Comparison of ENCODE assay signal across 34 cellular contexts in the genomic region with DNA sequence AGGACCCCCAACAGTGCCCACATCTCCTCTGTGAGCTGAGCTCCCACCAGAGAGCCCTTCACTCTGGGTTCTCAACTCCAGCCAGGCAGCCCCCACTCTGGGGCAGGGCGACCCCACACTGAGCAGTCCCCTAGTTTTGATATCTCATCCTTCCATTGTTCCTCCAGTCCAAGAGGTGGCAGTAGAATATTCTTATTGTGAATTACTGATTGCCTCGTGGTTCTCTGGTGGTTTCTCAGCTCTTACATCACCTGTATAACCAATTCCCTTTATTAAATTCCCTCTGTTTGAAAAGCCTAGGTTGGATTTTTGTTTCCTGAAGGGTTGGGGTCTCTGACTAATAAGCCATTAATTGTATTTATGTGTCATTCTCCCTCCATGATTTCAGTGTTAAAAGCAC.
"Had no signal": no experiment of that assay in that cellular context is flagged by ENCODE, and none has a peak within 500 bp of the region (broad histone marks: within the 10 kb centered on the region; RNA-seq: fewer than 3 reads in every experiment).

No MANE protein-coding gene starts in this region.

- H3K4me2 ChIP-seq: neural progenitor cell had no signal

- H3K36me3 ChIP-seq: breast epithelium, heart left ventricle, left lung, lower lobe of right lung, neural progenitor cell, sigmoid colon, thoracic aorta, uterus had no signal

- H3K9ac ChIP-seq: neural progenitor cell, parathyroid adenoma had no signal

- H3K4me3 ChIP-seq: breast epithelium, dorsolateral prefrontal cortex, heart left ventricle, left lung, lower lobe of right lung, neural progenitor cell, psoas muscle, sigmoid colon, thoracic aorta, uterus had no signal

- H2AFZ ChIP-seq: neural progenitor cell, parathyroid adenoma had no signal

- H3K9me3 ChIP-seq: breast epithelium, left lung, lower lobe of right lung, psoas muscle, sigmoid colon, thoracic aorta, uterus had no signal

- H3K27me3 ChIP-seq: breast epithelium, heart left ventricle, left lung, neural progenitor cell, uterus had no signal

- ATAC-seq: activated CD4-positive, alpha-beta T cell treated with anti-CD3 and anti-CD28 coated beads for 36 hours; activated CD8-positive, alpha-beta memory T cell treated with anti-CD3 and anti-CD28 coated beads, Interleukin-2, amount 10 ng/mL, durations not matched to agents 7 days and 5 days; activated CD8-positive, alpha-beta T cell treated with anti-CD3 and anti-CD28 coated beads, Interleukin-2, amount 10 ng/mL, durations not matched to agents 7 days and 5 days; activated naive CD8-positive, alpha-beta T cell treated with anti-CD3 and anti-CD28 coated beads, Interleukin-2, amount 50 U/mL, for 24 hours; effector memory CD8-positive, alpha-beta T cell; heart left ventricle; left lung; lower lobe of right lung; psoas muscle; stimulated activated effector memory CD8-positive, alpha-beta T cell treated with anti-CD3 and anti-CD28 coated beads, Interleukin-12 subunit alpha, Interleukin-12 subunit beta, amount 100 ng/mL, for 72 hours had no signal

- H3K36me3 Mint-ChIP-seq: activated CD8-positive, alpha-beta memory T cell treated with anti-CD3 and anti-CD28 coated beads, Interleukin-2, amount 10 ng/mL, durations not matched to agents 7 days and 5 days; activated naive CD4-positive, alpha-beta T cell treated with anti-CD3 and anti-CD28 coated beads, Interleukin-2, amount 50 U/mL, for 24 hours; immature natural killer cell; natural killer cell; neural progenitor cell; stimulated activated effector memory CD8-positive, alpha-beta T cell treated with anti-CD3 and anti-CD28 coated beads, Interleukin-12 subunit alpha, Interleukin-12 subunit beta, amount 100 ng/mL, for 72 hours had no signal

- FAIRE-seq: endothelial cell of umbilical vein, small intestine had no signal

- H3K4me3 Mint-ChIP-seq: activated CD4-positive, alpha-beta T cell treated with anti-CD3 and anti-CD28 coated beads for 36 hours; activated CD8-positive, alpha-beta memory T cell treated with anti-CD3 and anti-CD28 coated beads, Interleukin-2, amount 10 ng/mL, durations not matched to agents 7 days and 5 days; activated CD8-positive, alpha-beta T cell treated with anti-CD3 and anti-CD28 coated beads, Interleukin-2, amount 10 ng/mL, durations not matched to agents 7 days and 5 days; activated naive CD4-positive, alpha-beta T cell treated with anti-CD3 and anti-CD28 coated beads, Interleukin-2, amount 50 U/mL, for 24 hours; activated naive CD8-positive, alpha-beta T cell treated with anti-CD3 and anti-CD28 coated beads, Interleukin-2, amount 50 U/mL, for 24 hours; effector memory CD8-positive, alpha-beta T cell; immature natural killer cell; natural killer cell; neural progenitor cell; stimulated activated effector memory CD8-positive, alpha-beta T cell treated with anti-CD3 and anti-CD28 coated beads, Interleukin-12 subunit alpha, Interleukin-12 subunit beta, amount 100 ng/mL, for 72 hours; stimulated activated naive CD8-positive, alpha-beta T cell treated with anti-CD3 and anti-CD28 coated beads, Interleukin-15, Interleukin-2, amounts not matched to agents 100 ng/mL and 50 ng/mL, for 24 hours had no signal

- H3K27ac ChIP-seq: breast epithelium, dorsolateral prefrontal cortex, heart left ventricle, left lung, lower lobe of right lung, neural progenitor cell, parathyroid adenoma, psoas muscle, sigmoid colon, thoracic aorta, uterus had no signal

- H3K4me1 Mint-ChIP-seq: activated CD8-positive, alpha-beta memory T cell treated with anti-CD3 and anti-CD28 coated beads, Interleukin-2, amount 10 ng/mL, durations not matched to agents 7 days and 5 days; immature natural killer cell; natural killer cell; neural progenitor cell; stimulated activated effector memory CD8-positive, alpha-beta T cell treated with anti-CD3 and anti-CD28 coated beads, Interleukin-12 subunit alpha, Interleukin-12 subunit beta, amount 100 ng/mL, for 72 hours had no signal

- DNase-seq: activated CD4-positive, alpha-beta T cell treated with anti-CD3 and anti-CD28 coated beads for 36 hours; activated CD4-positive, CD25-positive, alpha-beta regulatory T cell; activated CD8-positive, alpha-beta memory T cell treated with anti-CD3 and anti-CD28 coated beads, Interleukin-2, amount 10 ng/mL, durations not matched to agents 7 days and 5 days; activated CD8-positive, alpha-beta T cell treated with anti-CD3 and anti-CD28 coated beads, Interleukin-2, amount 10 ng/mL, durations not matched to agents 7 days and 5 days; activated naive CD8-positive, alpha-beta T cell treated with anti-CD3 and anti-CD28 coated beads, Interleukin-2, amount 50 U/mL, for 24 hours; activated T-cell treated with anti-CD3 and anti-CD28 coated beads, Interleukin-2, amount 50 U/mL, for 48 hours; amygdala; central memory CD4-positive, alpha-beta T cell; dorsolateral prefrontal cortex; effector memory CD8-positive, alpha-beta T cell; foreskin fibroblast; heart left ventricle; hypothalamus; immature natural killer cell; left lung; lower lobe of right lung; mesenchymal stem cell; natural killer cell; occipital lobe; psoas muscle; sigmoid colon; small intestine; stimulated activated CD4-positive, alpha-beta T cell treated with anti-CD3 and anti-CD28 coated beads, Interleukin-4, amount 100 ng/mL, for 24 hours; trophoblast cell; uterus had no signal

- H3K9me3 Mint-ChIP-seq: activated naive CD4-positive, alpha-beta T cell treated with anti-CD3 and anti-CD28 coated beads, Interleukin-2, amount 50 U/mL, for 24 hours; activated naive CD8-positive, alpha-beta T cell treated with anti-CD3 and anti-CD28 coated beads, Interleukin-2, amount 50 U/mL, for 24 hours; activated T-helper 2 cell treated with anti-CD3 and anti-CD28 coated beads, Interferon-gamma antibody, Interleukin-2, Interleukin-4, amounts not matched to agents 10 μg/mL and 5 μg/mL and 100 μg/mL, durations not matched to agents 14 hours and 24 hours and 36 hours; effector memory CD8-positive, alpha-beta T cell; immature natural killer cell; natural killer cell; stimulated activated effector memory CD8-positive, alpha-beta T cell treated with anti-CD3 and anti-CD28 coated beads, Interleukin-12 subunit alpha, Interleukin-12 subunit beta, amount 100 ng/mL, for 72 hours; stimulated activated naive CD8-positive, alpha-beta T cell treated with anti-CD3 and anti-CD28 coated beads, Interleukin-15, Interleukin-2, amounts not matched to agents 100 ng/mL and 50 ng/mL, for 24 hours had no signal

- H3K27ac Mint-ChIP-seq: activated CD4-positive, alpha-beta T cell treated with anti-CD3 and anti-CD28 coated beads for 36 hours; activated CD8-positive, alpha-beta memory T cell treated with anti-CD3 and anti-CD28 coated beads, Interleukin-2, amount 10 ng/mL, durations not matched to agents 7 days and 5 days; activated CD8-positive, alpha-beta T cell treated with anti-CD3 and anti-CD28 coated beads, Interleukin-2, amount 10 ng/mL, durations not matched to agents 7 days and 5 days; activated naive CD4-positive, alpha-beta T cell treated with anti-CD3 and anti-CD28 coated beads, Interleukin-2, amount 50 U/mL, for 24 hours; activated naive CD8-positive, alpha-beta T cell treated with anti-CD3 and anti-CD28 coated beads, Interleukin-2, amount 50 U/mL, for 24 hours; activated T-helper 2 cell treated with anti-CD3 and anti-CD28 coated beads, Interferon-gamma antibody, Interleukin-2, Interleukin-4, amounts not matched to agents 10 μg/mL and 5 μg/mL and 100 μg/mL, durations not matched to agents 14 hours and 24 hours and 36 hours; effector memory CD8-positive, alpha-beta T cell; immature natural killer cell; natural killer cell; neural progenitor cell; stimulated activated effector memory CD8-positive, alpha-beta T cell treated with anti-CD3 and anti-CD28 coated beads, Interleukin-12 subunit alpha, Interleukin-12 subunit beta, amount 100 ng/mL, for 72 hours; stimulated activated naive CD8-positive, alpha-beta T cell treated with anti-CD3 and anti-CD28 coated beads, Interleukin-15, Interleukin-2, amounts not matched to agents 100 ng/mL and 50 ng/mL, for 24 hours had no signal

- H3K79me2 ChIP-seq: parathyroid adenoma had no signal

- H3K4me1 ChIP-seq: breast epithelium, left lung, lower lobe of right lung, neural progenitor cell, parathyroid adenoma, psoas muscle, sigmoid colon, uterus had no signal
